In genomic region chrX:107627792-107628661, GRCh38 we compare ENCODE assay signal across 8 cellular contexts.
A peak's percentile ranks its signal among the peaks of the same experiment; 100 is the strongest.
DNase-seq lines count a peak whose midpoint lies in the region; FAIRE-seq and TF ChIP-seq lines count a peak whose summit lies in the region.

Gene PRPS1 (plus strand): TSS chrX:107628510. CDS start chrX:107628629, 119 bp downstream.

- H3K79me2 ChIP-seq in Loucy (ENCODE audit: insufficient read depth, low read length) = peaks cover 44% of the 10 kb centered on the region

- peaks cover 13% of the 10 kb centered on the region for H4K20me1 ChIP-seq in Loucy (ENCODE audit: insufficient read depth, low read length, poor library complexity, severe bottlenecking)

- TF ChIP-seq POLR2A in H54 (IDR thresholded peaks at IDR 0.05; ENCODE audit: low read depth, low read length) = peak; percentile 48; the same call in 1 of the 2 replicates
- peak; percentile 75 for TF ChIP-seq POLR2A in Raji (IDR thresholded peaks at IDR 0.05; ENCODE audit: insufficient read depth, low read depth, low read length)

- H3K4me1 ChIP-seq in Loucy (ENCODE audit: insufficient read depth, low read length, poor library complexity, severe bottlenecking) = peaks cover 17% of the 10 kb centered on the region

- no peaks in the 10 kb centered on the region for H3K9me2 ChIP-seq in Loucy (replicated peaks; ENCODE audit: low read depth, low read length)

- peaks cover 18% of the 10 kb centered on the region for H3K4me1 Mint-ChIP-seq in nephron
- peaks cover 30% of the 10 kb centered on the region for H3K4me1 Mint-ChIP-seq in stimulated activated naive CD8-positive, alpha-beta T cell treated with anti-CD3 and anti-CD28 coated beads, Interleukin-15, Interleukin-2, amounts not matched to agents 100 ng/mL and 50 ng/mL, for 24 hours (ENCODE audit: low read depth)

- H3K4me2 ChIP-seq in Loucy (ENCODE audit: low read depth, low read length, poor library complexity, severe bottlenecking) = peak within 1 kb of the TSS; percentile 98

- DNase-seq in EL = peak; percentile 95
- DNase-seq in H54 (ENCODE audit: insufficient read length, low spot score) = peak; percentile 81
- peak; percentile 81 for DNase-seq in activated T-helper 9 cell treated with anti-CD3 and anti-CD28 coated beads, Interleukin-2, amount 50 U/mL, for 16 hours (ENCODE audit: low read depth)
- peak; percentile 95 for DNase-seq in fibroblast of pulmonary artery (ENCODE audit: low read depth)

- peak within 1 kb of the TSS; percentile 97 to 98 (median 98) for H3K4me3 Mint-ChIP-seq in nephron
- peak within 1 kb of the TSS; percentile 96 for H3K4me3 Mint-ChIP-seq in stimulated activated naive CD8-positive, alpha-beta T cell treated with anti-CD3 and anti-CD28 coated beads, Interleukin-15, Interleukin-2, amounts not matched to agents 100 ng/mL and 50 ng/mL, for 24 hours

- no peaks in the 10 kb centered on the region for H3K27me3 ChIP-seq in Loucy (ENCODE audit: insufficient read depth, low read length, poor library complexity, severe bottlenecking)

- H3K27ac Mint-ChIP-seq in nephron = peak within 1 kb of the TSS; percentile 60 to 67 (median 63)
- H3K27ac Mint-ChIP-seq in stimulated activated naive CD8-positive, alpha-beta T cell treated with anti-CD3 and anti-CD28 coated beads, Interleukin-15, Interleukin-2, amounts not matched to agents 100 ng/mL and 50 ng/mL, for 24 hours = peak within 1 kb of the TSS; percentile 90

- no peaks in the 10 kb centered on the region for H3F3A ChIP-seq in Loucy (ENCODE audit: low read depth)

- peak; percentile 97 for FAIRE-seq in H54 (lab: Jason Lieb, UNC)

- H2AFZ ChIP-seq in Loucy (ENCODE audit: low read length) = peak within 1 kb of the TSS; percentile 60; the same call in 1 of the 2 replicates

- H3K4me3 ChIP-seq in Loucy (ENCODE audit: low read length, poor library complexity, severe bottlenecking) (peak within 1 kb of the TSS; percentile 93), fibroblast of pulmonary artery (replicated peaks; ENCODE audit: low read depth, low read length) (peak within 1 kb of the TSS; percentile 76)

- no peaks in the 10 kb centered on the region for H3K36me3 ChIP-seq in Loucy (ENCODE audit: insufficient read depth, low read length)

- no peaks in the 10 kb centered on the region for H3K27me3 Mint-ChIP-seq in nephron (ENCODE audit: low read depth)
- no peaks in the 10 kb centered on the region for H3K27me3 Mint-ChIP-seq in stimulated activated naive CD8-positive, alpha-beta T cell treated with anti-CD3 and anti-CD28 coated beads, Interleukin-15, Interleukin-2, amounts not matched to agents 100 ng/mL and 50 ng/mL, for 24 hours

- H3K9me3 ChIP-seq in Loucy (ENCODE audit: insufficient read depth, low read depth, low read length) = no peaks in the 10 kb centered on the region

- peaks cover 16% of the 10 kb centered on the region for H3K9me3 Mint-ChIP-seq in nephron
- H3K9me3 Mint-ChIP-seq in stimulated activated naive CD8-positive, alpha-beta T cell treated with anti-CD3 and anti-CD28 coated beads, Interleukin-15, Interleukin-2, amounts not matched to agents 100 ng/mL and 50 ng/mL, for 24 hours = no peaks in the 10 kb centered on the region

- peak within 1 kb of the TSS; percentile 92 for H3K9ac ChIP-seq in Loucy (ENCODE audit: low read depth, low read length, poor library complexity, severe bottlenecking)

- TF ChIP-seq CTCF in Loucy (conservative IDR thresholded peaks at IDR 0.05; ENCODE audit: low read length) (no peak), fibroblast of pulmonary artery (IDR thresholded peaks at IDR 0.05; ENCODE audit: low read length, missing control alignments) (no peak), nephron (IDR thresholded peaks at IDR 0.05; ENCODE audit: unreplicated experiment in 3 of 3) (no peak)

- H3K36me3 Mint-ChIP-seq in nephron (ENCODE audit: low read depth) = no peaks in the 10 kb centered on the region
- H3K36me3 Mint-ChIP-seq in stimulated activated naive CD8-positive, alpha-beta T cell treated with anti-CD3 and anti-CD28 coated beads, Interleukin-15, Interleukin-2, amounts not matched to agents 100 ng/mL and 50 ng/mL, for 24 hours (ENCODE audit: low read depth) = peaks cover 11% of the 10 kb centered on the region

Comparison
In these comparisons a context has a peak if more than half of its experiments do, and no peak if none do; other contexts are left out.
1. Peak in every context shown above with its lines: DNase-seq and H3K4me3 ChIP-seq.